26 cellular contexts compared by ENCODE assay signal in genomic region chr12:113981876-113982275, GRCh38.
"Had no signal": no experiment of that assay in that cellular context is flagged by ENCODE, and none has a peak within 500 bp of the region (broad histone marks: within the 10 kb centered on the region; RNA-seq: fewer than 3 reads in every experiment).

No MANE protein-coding gene starts in this region.

- H3K4me3 ChIP-seq: coronary artery, dorsolateral prefrontal cortex, esophagus muscularis mucosa, esophagus squamous epithelium, gastrocnemius medialis, gastroesophageal sphincter, heart left ventricle, heart right ventricle, hepatocyte had no signal

- H3K9me3 ChIP-seq: esophagus muscularis mucosa, esophagus squamous epithelium, gastrocnemius medialis, gastroesophageal sphincter, heart left ventricle, heart right ventricle had no signal

- H3K4me3 Mint-ChIP-seq: dendritic cell treated with granulocyte-macrophage colony-stimulating factor and Interleukin-4, amounts not matched to agents 40 ng/mL and 50 ng/mL, for 4 days; effector memory CD8-positive, alpha-beta T cell; endodermal cell had no signal

- H3K4me1 ChIP-seq: esophagus muscularis mucosa, esophagus squamous epithelium, foreskin keratinocyte, gastrocnemius medialis, gastroesophageal sphincter, heart left ventricle, heart right ventricle had no signal

- H3K4me1 Mint-ChIP-seq: endodermal cell had no signal

- H3K27me3 ChIP-seq: foreskin keratinocyte, hepatocyte had no signal

- DNase-seq: cortex of kidney; dermis blood vessel endothelial cell; dorsolateral prefrontal cortex; effector CD4-positive, alpha-beta T cell; effector CD8-positive, alpha-beta T cell; effector memory CD4-positive, alpha-beta T cell; effector memory CD8-positive, alpha-beta T cell; endodermal cell; erythroblast; esophagus squamous epithelium; foreskin fibroblast; foreskin keratinocyte; foreskin melanocyte; gastrocnemius medialis; glutamatergic neuron; head of caudate nucleus; heart left ventricle; heart right ventricle; hippocampal formation had no signal

- H3K27ac ChIP-seq: coronary artery, dorsolateral prefrontal cortex, epithelial cell of prostate, esophagus muscularis mucosa, esophagus squamous epithelium, foreskin keratinocyte, gastrocnemius medialis, gastroesophageal sphincter, heart left ventricle, heart right ventricle, hepatocyte had no signal

- H3K27ac Mint-ChIP-seq: dendritic cell treated with granulocyte-macrophage colony-stimulating factor and Interleukin-4, amounts not matched to agents 40 ng/mL and 50 ng/mL, for 4 days; effector memory CD8-positive, alpha-beta T cell; endodermal cell had no signal

- ATAC-seq: effector memory CD8-positive, alpha-beta T cell; esophagus mucosa; foreskin keratinocyte; gastrocnemius medialis; gastroesophageal sphincter; heart left ventricle; heart right ventricle had no signal

- H3K36me3 ChIP-seq: esophagus muscularis mucosa, esophagus squamous epithelium, gastrocnemius medialis, gastroesophageal sphincter, heart left ventricle, heart right ventricle had no signal

- H3K9me3 Mint-ChIP-seq: dendritic cell treated with granulocyte-macrophage colony-stimulating factor and Interleukin-4, amounts not matched to agents 40 ng/mL and 50 ng/mL, for 4 days; effector memory CD8-positive, alpha-beta T cell; endodermal cell had no signal
